ENCODE assay signal across 14 cellular contexts in the genomic region with DNA sequence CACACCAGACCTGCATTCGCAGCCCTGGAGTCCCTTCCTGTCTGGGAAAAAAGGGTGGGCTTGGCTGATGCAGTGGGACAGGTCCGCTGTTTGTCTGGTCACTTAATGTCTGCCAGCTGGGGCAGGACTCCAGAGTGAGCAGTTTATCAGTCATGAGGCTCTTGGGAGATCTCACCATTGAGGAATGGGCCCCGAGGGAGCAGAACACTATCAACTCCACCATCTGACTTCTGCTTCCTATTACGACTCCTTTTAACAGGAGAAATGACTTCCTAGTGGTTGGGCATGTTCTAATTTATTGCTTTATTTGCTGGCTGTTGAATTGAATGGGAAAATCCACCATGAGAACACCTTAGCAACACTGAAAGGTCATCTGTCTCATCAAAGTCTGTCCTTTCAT.
A peak's percentile ranks its signal among the peaks of the same experiment; 100 is the strongest.
DNase-seq lines count a peak whose midpoint lies in the region; ATAC-seq and TF ChIP-seq lines count a peak whose summit lies in the region.
"Had no signal": no experiment of that assay in that cellular context is flagged by ENCODE, and none has a peak within 500 bp of the region (broad histone marks: within the 10 kb centered on the region; RNA-seq: fewer than 3 reads in every experiment).

No MANE protein-coding gene starts in this region.

- H2BK15ac ChIP-seq in mesendoderm (replicated peaks; ENCODE audit: low read depth): no peak overlapping the region

- no peak overlapping the region for H3K56ac ChIP-seq in mesendoderm (ENCODE audit: low read length)

- H3K4me1 ChIP-seq in mesendoderm (ENCODE audit: control insufficient read depth, low read depth, low read length) (peaks cover 2% of the 10 kb centered on the region), MM.1S (ENCODE audit: low read length) (no peaks in the 10 kb centered on the region)
- H3K4me1 ChIP-seq: heart left ventricle had no signal

- H3K9ac ChIP-seq in mesendoderm (ENCODE audit: low read length) (no peak overlapping the region), MM.1S (ENCODE audit: low read length) (no peak overlapping the region)

- no peak overlapping the region for H2BK120ac ChIP-seq in mesendoderm (ENCODE audit: low read depth, low read length)

- no peaks in the 10 kb centered on the region for H3K9me3 ChIP-seq in MM.1S (replicated peaks; ENCODE audit: insufficient read depth, low read length)
- H3K9me3 ChIP-seq: heart left ventricle had no signal

- no peaks in the 10 kb centered on the region for H3K79me1 ChIP-seq in mesendoderm (ENCODE audit: low read length)

- H3K79me2 ChIP-seq in mesendoderm (ENCODE audit: control insufficient read depth, insufficient read depth, low read length) (no peaks in the 10 kb centered on the region), MM.1S (ENCODE audit: low read length) (no peaks in the 10 kb centered on the region)

- H2AK5ac ChIP-seq in mesendoderm (ENCODE audit: low read length): no peak overlapping the region

- H2AFZ ChIP-seq in MM.1S (ENCODE audit: low read length): no peak overlapping the region

- TF ChIP-seq CTCF in cardiac fibroblast (IDR thresholded peaks at IDR 0.05; ENCODE audit: low read depth, low read length): no peak
- TF ChIP-seq CTCF in MM.1S (IDR thresholded peaks at IDR 0.05; ENCODE audit: low read length): no peak

- H3K23ac ChIP-seq in mesendoderm (ENCODE audit: low read length): no peak overlapping the region

- H4K20me1 ChIP-seq in MM.1S (ENCODE audit: insufficient read depth, low read length): no peaks in the 10 kb centered on the region

- H3K4me2 ChIP-seq in mesendoderm (ENCODE audit: low read length) (no peak overlapping the region), MM.1S (ENCODE audit: low read depth, low read length) (no peak overlapping the region)

- no peaks in the 10 kb centered on the region for H3F3A ChIP-seq in MM.1S (ENCODE audit: insufficient read depth, low read length)

- no peak overlapping the region for H2BK5ac ChIP-seq in mesendoderm (ENCODE audit: low read length)

- H3K4me3 ChIP-seq in cardiac fibroblast (replicated peaks in 1 of 2; ENCODE audit: low read depth in 2 of 2, low read length in 2 of 2) (no peak overlapping the region), mesendoderm (ENCODE audit: low read length) (no peak overlapping the region), MM.1S (ENCODE audit: low read length) (no peak overlapping the region)
- H3K4me3 ChIP-seq: heart left ventricle had no signal

- no peak overlapping the region for H3K4ac ChIP-seq in mesendoderm (ENCODE audit: low read depth, low read length)

- H3K36me3 ChIP-seq in mesendoderm (ENCODE audit: control insufficient read depth, insufficient read depth, low read length) (no peaks in the 10 kb centered on the region), MM.1S (replicated peaks; ENCODE audit: insufficient read depth, low read length) (no peaks in the 10 kb centered on the region)
- H3K36me3 ChIP-seq: heart left ventricle had no signal

- DNase-seq in EL (peak; percentile 85), NCI-H1930 (lab: John Stamatoyannopoulos, UW) (peak; percentile 8 to 10), cardiac fibroblast (ENCODE audit: low read depth in 2 of 2) (peak; percentile 21 to 79), mesendoderm (peak; percentile 87), NAMALWA (ENCODE audit: low spot score) (no peak), MM.1S (no peak)
- DNase-seq in stimulated activated CD4-positive, alpha-beta T cell treated with anti-CD3 and anti-CD28 coated beads, Interleukin-4, amount 100 ng/mL, for 1 hour: no peak
- DNase-seq: activated CD8-positive, alpha-beta memory T cell treated with anti-CD3 and anti-CD28 coated beads, Interleukin-2, amount 10 ng/mL, durations not matched to agents 7 days and 5 days; activated naive CD8-positive, alpha-beta T cell treated with anti-CD3 and anti-CD28 coated beads, Interleukin-2, amount 10 ng/mL, durations not matched to agents 7 days and 5 days; GOT3; heart left ventricle; NCI-H146; T-helper 9 cell had no signal

- ATAC-seq in GM21447 (IDR thresholded peaks at IDR 0.05; ENCODE audit: unreplicated experiment): no peak
- ATAC-seq: activated CD8-positive, alpha-beta memory T cell treated with anti-CD3 and anti-CD28 coated beads, Interleukin-2, amount 10 ng/mL, durations not matched to agents 7 days and 5 days; heart left ventricle had no signal

- H3K27me3 ChIP-seq in mesendoderm (ENCODE audit: insufficient read depth, low read length, poor library complexity): no peaks in the 10 kb centered on the region
- no peaks in the 10 kb centered on the region for H3K27me3 ChIP-seq in MM.1S (replicated peaks; ENCODE audit: insufficient read depth, low read length)

- no peaks in the 10 kb centered on the region for H3K9me2 ChIP-seq in MM.1S (replicated peaks; ENCODE audit: insufficient read depth, low read length)

- no peak overlapping the region for H4K8ac ChIP-seq in mesendoderm (ENCODE audit: low read depth, low read length)

- no CpG with 5 or more reads among the region's 4 CpGs for WGBS in mesendoderm (ENCODE audit: extremely low coverage, insufficient coverage, low lambda C conversion rate)

- no peak overlapping the region for H4K5ac ChIP-seq in mesendoderm (ENCODE audit: low read length)

- H3K27ac ChIP-seq in mesendoderm (ENCODE audit: low read depth, low read length) (no peak overlapping the region), MM.1S (ENCODE audit: low read length) (no peak overlapping the region)
- H3K27ac ChIP-seq: heart left ventricle had no signal

- H3K18ac ChIP-seq in mesendoderm (ENCODE audit: low read length): no peak overlapping the region

Comparison
In these comparisons a context has a peak if more than half of its experiments do, and no peak if none do; other contexts are left out.
1. DNase-seq: peak in EL (single experiment), NCI-H1930 (2 of 2), cardiac fibroblast (2 of 2) and mesendoderm (single experiment); none in NAMALWA (single experiment), MM.1S (single experiment) and stimulated activated CD4-positive, alpha-beta T cell treated with anti-CD3 and anti-CD28 coated beads, Interleukin-4, amount 100 ng/mL, for 1 hour (single experiment).